14 cellular contexts compared by ENCODE assay signal in the genomic region with DNA sequence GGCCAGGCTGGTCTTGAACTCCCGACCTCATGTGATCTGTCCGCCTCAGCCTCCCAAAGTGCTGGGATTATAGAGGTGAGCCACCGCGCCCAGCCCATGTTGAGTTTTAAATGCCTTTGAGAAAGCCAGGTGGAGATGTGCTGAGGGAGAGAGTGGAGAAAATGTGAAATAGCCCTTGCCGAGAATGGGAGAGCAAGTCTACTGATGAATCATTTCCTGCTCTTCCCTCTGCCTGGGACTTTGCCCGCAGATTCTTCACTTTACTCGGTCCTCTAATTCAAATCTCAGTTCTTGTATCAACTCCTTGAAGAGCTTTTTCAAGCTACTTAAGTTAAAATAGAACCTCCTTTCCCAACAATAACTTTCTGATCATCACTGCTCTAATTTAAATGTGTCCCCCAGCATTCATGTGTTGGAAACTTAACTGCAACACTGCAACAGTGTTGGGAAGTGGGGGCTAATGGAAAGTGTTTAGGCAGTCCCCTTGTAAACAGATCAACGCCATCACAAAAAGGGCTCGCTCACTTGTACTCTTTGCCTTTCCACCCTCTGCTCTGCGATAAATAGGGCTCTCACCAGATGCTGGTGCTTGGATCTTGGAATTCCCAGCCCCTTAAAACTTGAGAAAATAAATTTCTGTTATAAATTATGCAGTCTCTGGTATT. TPM values are rescaled to one million over a fixed set of nuclear protein-coding genes. Genes with fewer than 3 reads are reported as not detected.
DNase-seq lines count a peak whose midpoint lies in the region; ATAC-seq and TF ChIP-seq lines count a peak whose summit lies in the region.
"Had no signal": no experiment of that assay in that cellular context is flagged by ENCODE, and none has a peak within 500 bp of the region (broad histone marks: within the 10 kb centered on the region; RNA-seq: fewer than 3 reads in every experiment).

No MANE protein-coding gene starts in this region.

- intact Hi-C loops in colonic mucosa (cut with DNase I), result no loop called here

- H3K9ac ChIP-seq in colonic mucosa (ENCODE audit: low read depth in 2 of 2, low read length in 2 of 2), result no peak overlapping the region

- H3K4me3 ChIP-seq in AG09309 (ENCODE audit: control insufficient read depth, low read depth, low read length) (no peak overlapping the region), colonic mucosa (no peak overlapping the region), mesodermal cell (ENCODE audit: extremely low read depth, insufficient read depth, low read length, poor library complexity, severe bottlenecking) (no peak overlapping the region)
- H3K4me3 ChIP-seq: skin epidermis had no signal

- no peak for ATAC-seq in HG02885 (IDR thresholded peaks at IDR 0.05; ENCODE audit: poor library complexity, unreplicated experiment)
- ATAC-seq: left colon; stimulated activated effector memory CD8-positive, alpha-beta T cell treated with anti-CD3 and anti-CD28 coated beads, Interleukin-12 subunit alpha, Interleukin-12 subunit beta, amount 100 ng/mL, for 72 hours had no signal

- DNase-seq in AG09309 (ENCODE audit: low read depth), result peak; percentile 60
- peak; percentile 92 for DNase-seq in M059J (ENCODE audit: low read depth)
- DNase-seq in colonic mucosa, result no peak
- no peak for DNase-seq in SKM-1 (lab: John Stamatoyannopoulos, UW; ENCODE audit: unreplicated experiment)
- no peak for DNase-seq in GM10266 (ENCODE audit: extremely low spot score)
- no peak for DNase-seq in GDM1 (lab: John Stamatoyannopoulos, UW)
- DNase-seq: C1 segment of cervical spinal cord, left colon, NCI-H2081 treated with DMSO at 0.1 percent for 48 hours had no signal

- no peaks in the 10 kb centered on the region for H3K27me3 ChIP-seq in colonic mucosa

- H3K4me1 ChIP-seq in colonic mucosa (peaks cover 7% of the 10 kb centered on the region), mesodermal cell (ENCODE audit: control insufficient read depth, insufficient read depth, low read length, poor library complexity, severe bottlenecking) (peaks cover 38% of the 10 kb centered on the region)

- H3K9me3 ChIP-seq in colonic mucosa, result no peaks in the 10 kb centered on the region
- H3K9me3 ChIP-seq in mesodermal cell (ENCODE audit: control insufficient read depth, low read length), result no peaks in the 10 kb centered on the region

- TF ChIP-seq CTCF in AG09309 (IDR thresholded peaks at IDR 0.05; ENCODE audit: control insufficient read depth, insufficient read depth, low read depth, low read length, missing control alignments) (no peak), colonic mucosa (IDR thresholded peaks at IDR 0.05) (no peak), GM10266 (IDR thresholded peaks at IDR 0.05; ENCODE audit: control insufficient read depth, insufficient read depth, low read depth, missing control alignments) (no peak)

- H3K27ac ChIP-seq in colonic mucosa (peak overlapping the region; percentile 8), mesodermal cell (ENCODE audit: low read depth, low read length, severe bottlenecking) (peak overlapping the region; percentile 78)
- H3K27ac ChIP-seq: HL-60 had no signal

- H3K36me3 ChIP-seq in colonic mucosa (no peaks in the 10 kb centered on the region), mesodermal cell (ENCODE audit: control insufficient read depth, insufficient read depth, low read length) (no peaks in the 10 kb centered on the region)

- WGBS in mesodermal cell (ENCODE audit: insufficient coverage in 2 of 2), 2 experiments, result 75 to 76% methylated on average over 9 to 10 of the region's 10 CpGs

RNA-seq across cellular contexts. Expression of a gene that starts 27.8 kb away (rescaled TPM):
- total RNA-seq in M059J (2014; rRNA removed; shearing (Covaris generic)), result 98.9 and 109 TPM in 2 replicates
- 10 to 100 TPM; 37.3 to 59.6 TPM for total RNA-seq in colonic mucosa
- polyA plus RNA-seq in mesodermal cell (2013, experiment 1 of 2), result 133 TPM
- polyA plus RNA-seq in mesodermal cell (2013, experiment 2 of 2), result 141 TPM

Comparison
In these comparisons a context has a peak if more than half of its experiments do, and no peak if none do; other contexts are left out.
1. DNase-seq: peak in AG09309 (single experiment) and M059J (single experiment); none in colonic mucosa (single experiment), SKM-1 (single experiment), GM10266 (single experiment) and GDM1 (single experiment).